ENCODE assay signal across 8 cellular contexts in genomic region chr19:3506384-3507340, GRCh38. TPM values are rescaled to one million over a fixed set of nuclear protein-coding genes. Genes with fewer than 3 reads are reported as not detected.
DNase-seq lines count a peak whose midpoint lies in the region; ATAC-seq, FAIRE-seq and TF ChIP-seq lines count a peak whose summit lies in the region.

No MANE protein-coding gene starts in this region.

- no peak overlapping the region; the same call in 1 of the 2 replicates for H2BK5ac ChIP-seq in H1 (ENCODE audit: low read depth, low read length)

- H2BK15ac ChIP-seq in H1 (ENCODE audit: low read length), result no peak overlapping the region

- H3K9ac ChIP-seq in H1 (replicated peaks in 1 of 4; ENCODE audit: extremely low read depth in 1 of 4, low read depth in 3 of 4, low read length in 3 of 4), result peak overlapping the region; percentile 6 to 73 (median 46)
- H3K9ac ChIP-seq in mucosa of stomach (ENCODE audit: low read length), result peak overlapping the region; percentile 94

- no peak overlapping the region for H3K56ac ChIP-seq in H1 (replicated peaks; ENCODE audit: insufficient read length, low read depth, low read length)

- 2% methylated on average over 22 of the region's 69 CpGs; no CpG with 5 or more reads in 1 of the 2 experiments for WGBS in H1 (ENCODE audit: extremely low coverage in 1 of 2, insufficient coverage in 1 of 2, insufficient read length in 1 of 2, insufficient replicate concordance in 2 of 2, low coverage in 1 of 2, low lambda C conversion rate in 2 of 2, missing lambda C conversion rate in 1 of 2), 2 experiments
- 0 to 1% methylated on average over 15 to 43 of the region's 69 CpGs for WGBS in upper lobe of left lung, 2 donors

- CTCF ChIA-PET in H1 (lab: Charles Lee; ENCODE audit: partially characterized antibody), result interaction anchor here (0.6 to 1.0 kb wide), 3 partner anchors 22 to 561 kb away, joined by 3 read pairs; no protein-coding TSS in a partner anchor

- H3K4me3 ChIP-seq in H1 (ENCODE audit: extremely low read depth in 1 of 4, insufficient read depth in 2 of 4, low read depth in 3 of 4, low read length in 4 of 4) (peak overlapping the region; percentile 44 to 98 (median 58)), mucosa of stomach (ENCODE audit: low read length) (peak overlapping the region; percentile 63), upper lobe of left lung (peak overlapping the region; percentile 86 to 100 (median 98))

- peak overlapping the region; percentile 53 for H3K4ac ChIP-seq in H1 (replicated peaks; ENCODE audit: insufficient read length, low read depth, low read length)

- POLR2A ChIA-PET in H1 (lab: Charles Lee; ENCODE audit: partially characterized antibody), result interaction anchor here (0.9 to 1.5 kb wide), 4 partner anchors 8 to 32 kb away, joined by 3 to 6 read pairs (median 4); partner anchors contain the start of gene TEKTIP1

- no peak for DNase-seq in H1 (ENCODE audit: low read depth in 1 of 2, low spot score in 2 of 2)
- DNase-seq in upper lobe of left lung, result peak in 1 of 2 donors; percentile 30
- no peak for DNase-seq in SIG-M5 treated with dmso at 0.1 percent for 504 hours (lab: John Stamatoyannopoulos, UW; ENCODE audit: unreplicated experiment)
- DNase-seq in NCI-H2107 treated with DMSO at 0.1 percent for 48 hours (lab: John Stamatoyannopoulos, UW; ENCODE audit: unreplicated experiment), result no peak

- H3K79me2 ChIP-seq in H1 (ENCODE audit: control insufficient read depth in 1 of 2, insufficient read depth in 2 of 2, low read length in 2 of 2), result peaks cover 0 to 33% of the 10 kb centered on the region in 2 experiments; a peak in 2 of 4 replicates

- H3K4me2 ChIP-seq in H1 (ENCODE audit: insufficient read depth in 1 of 2, low read depth in 2 of 2, low read length in 2 of 2), result peak overlapping the region; percentile 95 to 99

- no peak for TF ChIP-seq RAD21 in H1 (IDR thresholded peaks at IDR 0.05 in 1 of 2, conservative IDR thresholded peaks at IDR 0.05 in 1 of 2; ENCODE audit: low read depth in 2 of 2, low read length in 2 of 2)

- ATAC-seq in GM18499 (IDR thresholded peaks at IDR 0.05; ENCODE audit: insufficient read depth, unreplicated experiment) (peak; percentile 15), HG03025 (IDR thresholded peaks at IDR 0.05; ENCODE audit: low FRiP score, unreplicated experiment) (peak; percentile 19), upper lobe of left lung (ENCODE audit: low FRiP score in 2 of 2) (peak in 1 of 2 donors; percentile 18)

- H2AK5ac ChIP-seq in H1 (ENCODE audit: low read depth, low read length), result no peak overlapping the region

- TF ChIP-seq CTCF in VCaP (conservative IDR thresholded peaks at IDR 0.05) (no peak), H1 (IDR thresholded peaks at IDR 0.05; ENCODE audit: control extremely low read depth in 1 of 3, insufficient read depth in 1 of 3, low read depth in 1 of 3, low read length in 3 of 3) (no peak), upper lobe of left lung (IDR thresholded peaks at IDR 0.05) (no peak)

- no peak overlapping the region for H2BK20ac ChIP-seq in H1 (ENCODE audit: low read length)

- H3K18ac ChIP-seq in H1 (ENCODE audit: extremely low read depth, low read length), result 0 out of 2 replicates have a peak overlapping the region, but pooled peaks have one; percentile 19

- no peak overlapping the region for H4K5ac ChIP-seq in H1 (ENCODE audit: insufficient read length, low read depth, low read length)

- H3K4me1 ChIP-seq in H1 (replicated peaks in 1 of 4; ENCODE audit: control insufficient read depth in 3 of 4, insufficient read depth in 4 of 4, low read length in 3 of 4) (peaks cover 0 to 9% (median 7%) of the 10 kb centered on the region in 4 experiments; a peak in 3 of 7 replicates), mucosa of stomach (ENCODE audit: control insufficient read depth, insufficient read depth, low read length) (peaks cover 2% of the 10 kb centered on the region), upper lobe of left lung (peaks cover 15 to 39% (median 19%) of the 10 kb centered on the region in 4 donors)

- H3K27me3 ChIP-seq in H1 (replicated peaks in 1 of 4; ENCODE audit: control insufficient read depth in 3 of 4, extremely low read depth in 1 of 4, insufficient read depth in 3 of 4, low read length in 3 of 4), result no peaks in the 10 kb centered on the region
- H3K27me3 ChIP-seq in mucosa of stomach (ENCODE audit: control insufficient read depth, insufficient read depth, low read length), result no peaks in the 10 kb centered on the region
- no peaks in the 10 kb centered on the region for H3K27me3 ChIP-seq in upper lobe of left lung

- peak overlapping the region; percentile 95 for H4K8ac ChIP-seq in H1 (ENCODE audit: extremely low read depth, insufficient read depth, low read length)

- H4K91ac ChIP-seq in H1 (replicated peaks; ENCODE audit: insufficient read length, low read length), result no peak overlapping the region

- H2BK12ac ChIP-seq in H1 (ENCODE audit: low read depth, low read length), result no peak overlapping the region

- H2BK120ac ChIP-seq in H1 (replicated peaks; ENCODE audit: low read depth, low read length), result no peak overlapping the region

- H3K9me3 ChIP-seq in H1 (ENCODE audit: insufficient read depth in 2 of 2, low read depth in 1 of 2, low read length in 1 of 2) (no peaks in the 10 kb centered on the region), mucosa of stomach (ENCODE audit: control insufficient read depth, low read length) (no peaks in the 10 kb centered on the region), upper lobe of left lung (no peaks in the 10 kb centered on the region)

- peaks cover 15 to 26% of the 10 kb centered on the region in 2 experiments for H4K20me1 ChIP-seq in H1 (replicated peaks in 1 of 2; ENCODE audit: control insufficient read depth in 1 of 2, insufficient read depth in 2 of 2, low read length in 2 of 2)

- H3K79me1 ChIP-seq in H1 (ENCODE audit: low read depth, low read length), result peaks cover 21% of the 10 kb centered on the region

- H2AFZ ChIP-seq in H1 (ENCODE audit: low read length), result no peak overlapping the region

- no peak for FAIRE-seq in H1 (lab: Jason Lieb, UNC)

- TF ChIP-seq POLR2A in H1 (IDR thresholded peaks at IDR 0.05; ENCODE audit: control extremely low read depth in 1 of 2, low read depth in 2 of 2, low read length in 2 of 2), result no peak
- TF ChIP-seq POLR2A in upper lobe of left lung (IDR thresholded peaks at IDR 0.05), result no peak

- peak overlapping the region; percentile 85 for H3K27ac ChIP-seq in VCaP
- H3K27ac ChIP-seq in H1 (ENCODE audit: low read depth, low read length), result no peak overlapping the region; the same call in 1 of the 2 replicates
- H3K27ac ChIP-seq in upper lobe of left lung, result peak overlapping the region; percentile 86 to 96 (median 88)

- H3K14ac ChIP-seq in H1 (ENCODE audit: insufficient read length), result no peak overlapping the region

- peak overlapping the region; percentile 28 for H3K23ac ChIP-seq in H1 (ENCODE audit: insufficient read length)

- TF ChIP-seq EP300 in H1 (IDR thresholded peaks at IDR 0.05; ENCODE audit: borderline replicate concordance in 1 of 2, low read depth in 2 of 2, low read length in 2 of 2) (no peak), upper lobe of left lung (IDR thresholded peaks at IDR 0.05) (no peak)

- peaks cover 18% of the 10 kb centered on the region for H3K23me2 ChIP-seq in H1 (ENCODE audit: low read depth, low read length)

- H3K36me3 ChIP-seq in H1 (ENCODE audit: control insufficient read depth in 2 of 4, insufficient read depth in 4 of 4, low read length in 3 of 4), result no peaks in the 10 kb centered on the region; a peak in 2 of 8 replicates
- no peaks in the 10 kb centered on the region for H3K36me3 ChIP-seq in mucosa of stomach (ENCODE audit: control insufficient read depth, insufficient read depth, low read length)
- peaks cover 0 to 21% (median 8%) of the 10 kb centered on the region in 4 donors for H3K36me3 ChIP-seq in upper lobe of left lung

RNA-seq across cellular contexts. Expression of gene FZR1, which starts 0.6 kb away (rescaled TPM):
- 35.5 and 36.9 TPM in 2 replicates for total RNA-seq in H1 (2021; fragmentation: NEBNext Ultra II Directional; extraction: Animal tissue kit (Norgen Biotek cat#: 25700))
- polyA plus RNA-seq in H1 (2011; rRNA removed), result 21.6 and 35.0 TPM in 2 replicates
- 24.1 TPM for polyA plus RNA-seq in H1 (2011; cell fraction: cytosol; rRNA removed)
- 109 TPM for polyA plus RNA-seq in H1 (2011; cell fraction: nucleus; rRNA removed)
- 26.5 to 36.4 TPM (median 30.8 TPM) in 4 replicates for polyA plus RNA-seq in H1 (2012, experiment 1 of 2)
- 19.9 TPM for polyA plus RNA-seq in H1 (2012, experiment 2 of 2)
- 21.4 TPM for polyA plus RNA-seq in H1 (2013, experiment 1 of 2)
- polyA plus RNA-seq in H1 (2013, experiment 2 of 2), result 20.2 TPM
- polyA minus RNA-seq in H1 (2011; rRNA and poly(A)+ RNA removed), result 20.4 and 21.5 TPM in 2 replicates
- polyA minus RNA-seq in H1 (2011; cell fraction: cytosol; rRNA and poly(A)+ RNA removed), result 32.5 TPM
- polyA minus RNA-seq in H1 (2011; cell fraction: nucleus; rRNA and poly(A)+ RNA removed), result 35.9 TPM
- 100 to 1,000 TPM in 1 of 6 donors, 10 to 100 TPM in 5; 19.9 to 110 (median 37.5) TPM for total RNA-seq in upper lobe of left lung

RNA-seq across cellular contexts. Expression of gene DOHH, which starts 6.2 kb away (rescaled TPM):
- total RNA-seq in H1 (2021; fragmentation: NEBNext Ultra II Directional; extraction: Animal tissue kit (Norgen Biotek cat#: 25700)), result 17.7 and 19.1 TPM in 2 replicates
- polyA plus RNA-seq in H1 (2011; rRNA removed), result 7.3 and 12.7 TPM in 2 replicates
- 15.9 TPM for polyA plus RNA-seq in H1 (2011; cell fraction: cytosol; rRNA removed)
- polyA plus RNA-seq in H1 (2011; cell fraction: nucleus; rRNA removed), result 11.2 TPM
- polyA plus RNA-seq in H1 (2012, experiment 1 of 2), result 10.4 to 19.5 TPM (median 17.7 TPM) in 4 replicates
- polyA plus RNA-seq in H1 (2012, experiment 2 of 2), result 10.3 TPM
- 5.3 TPM for polyA plus RNA-seq in H1 (2013, experiment 1 of 2)
- polyA plus RNA-seq in H1 (2013, experiment 2 of 2), result 5.6 TPM
- polyA minus RNA-seq in H1 (2011; rRNA and poly(A)+ RNA removed), result 2.0 and 2.4 TPM in 2 replicates
- 8.9 TPM for polyA minus RNA-seq in H1 (2011; cell fraction: cytosol; rRNA and poly(A)+ RNA removed)
- 8.9 TPM for polyA minus RNA-seq in H1 (2011; cell fraction: nucleus; rRNA and poly(A)+ RNA removed)
- 10 to 100 TPM; 13.3 to 26.8 (median 17.3) TPM for total RNA-seq in upper lobe of left lung

RNA-seq across cellular contexts. Expression of gene SMIM44, which starts 23.4 kb away (rescaled TPM):
- total RNA-seq in H1 (2021; fragmentation: NEBNext Ultra II Directional; extraction: Animal tissue kit (Norgen Biotek cat#: 25700)), result not detected in 2 replicates
- polyA plus RNA-seq in H1 (2011; rRNA removed), result not detected in 2 replicates
- not detected for polyA plus RNA-seq in H1 (2011; cell fraction: cytosol; rRNA removed)
- polyA plus RNA-seq in H1 (2011; cell fraction: nucleus; rRNA removed), result not detected
- polyA plus RNA-seq in H1 (2012, experiment 1 of 2), result not detected in 4 replicates
- not detected for polyA plus RNA-seq in H1 (2012, experiment 2 of 2)
- not detected for polyA plus RNA-seq in H1 (2013, experiment 1 of 2)
- polyA plus RNA-seq in H1 (2013, experiment 2 of 2), result not detected
- polyA minus RNA-seq in H1 (2011; rRNA and poly(A)+ RNA removed), result not detected in 2 replicates
- polyA minus RNA-seq in H1 (2011; cell fraction: cytosol; rRNA and poly(A)+ RNA removed), result not detected
- polyA minus RNA-seq in H1 (2011; cell fraction: nucleus; rRNA and poly(A)+ RNA removed), result not detected
- total RNA-seq in upper lobe of left lung, result not detected

RNA-seq across cellular contexts. Expression of gene SMIM24, which starts 26.3 kb away (rescaled TPM):
- 3.3 and 3.8 TPM in 2 replicates for total RNA-seq in H1 (2021; fragmentation: NEBNext Ultra II Directional; extraction: Animal tissue kit (Norgen Biotek cat#: 25700))
- polyA plus RNA-seq in H1 (2011; rRNA removed), result 4.5 and 7.4 TPM in 2 replicates
- 8.6 TPM for polyA plus RNA-seq in H1 (2011; cell fraction: cytosol; rRNA removed)
- 5.1 TPM for polyA plus RNA-seq in H1 (2011; cell fraction: nucleus; rRNA removed)
- 5.1 to 7.6 TPM (median 7.3 TPM) in 4 replicates for polyA plus RNA-seq in H1 (2012, experiment 1 of 2)
- polyA plus RNA-seq in H1 (2012, experiment 2 of 2), result 9.2 TPM
- 9.3 TPM for polyA plus RNA-seq in H1 (2013, experiment 1 of 2)
- 8.5 TPM for polyA plus RNA-seq in H1 (2013, experiment 2 of 2)
- 1.1 and 3.4 TPM in 2 replicates for polyA minus RNA-seq in H1 (2011; rRNA and poly(A)+ RNA removed)
- not detected for polyA minus RNA-seq in H1 (2011; cell fraction: cytosol; rRNA and poly(A)+ RNA removed)
- polyA minus RNA-seq in H1 (2011; cell fraction: nucleus; rRNA and poly(A)+ RNA removed), result 2.8 TPM
- 1 to 10 TPM in 1 of 6 donors, not detected in 5; 1.7 TPM for total RNA-seq in upper lobe of left lung

RNA-seq across cellular contexts. Expression of gene TEKTIP1, which starts 32.3 kb away (rescaled TPM):
- 1.0 and 1.1 TPM in 2 replicates for total RNA-seq in H1 (2021; fragmentation: NEBNext Ultra II Directional; extraction: Animal tissue kit (Norgen Biotek cat#: 25700))
- polyA plus RNA-seq in H1 (2011; rRNA removed), result 0.49 TPM in 1 of 2 replicates, not detected in the other
- 0.34 TPM for polyA plus RNA-seq in H1 (2011; cell fraction: cytosol; rRNA removed)
- polyA plus RNA-seq in H1 (2011; cell fraction: nucleus; rRNA removed), result 6.0 TPM
- 0.94 to 2.2 TPM (median 1.6 TPM) in 3 of 4 replicates, not detected in the other for polyA plus RNA-seq in H1 (2012, experiment 1 of 2)
- 1.3 TPM for polyA plus RNA-seq in H1 (2012, experiment 2 of 2)
- polyA plus RNA-seq in H1 (2013, experiment 1 of 2), result 0.45 TPM
- 0.17 TPM for polyA plus RNA-seq in H1 (2013, experiment 2 of 2)
- 0.32 TPM in 1 of 2 replicates, not detected in the other for polyA minus RNA-seq in H1 (2011; rRNA and poly(A)+ RNA removed)
- not detected for polyA minus RNA-seq in H1 (2011; cell fraction: cytosol; rRNA and poly(A)+ RNA removed)
- polyA minus RNA-seq in H1 (2011; cell fraction: nucleus; rRNA and poly(A)+ RNA removed), result not detected
- total RNA-seq in upper lobe of left lung, result 1 to 10 TPM in 3 of 6 donors, not detected in 3; 1.6 to 7.3 (median 6.2) TPM
